ENCODE assay signal across 24 cellular contexts in genomic region chr3:141271279-141272033, GRCh38. TPM values are rescaled to one million over a fixed set of nuclear protein-coding genes. Genes with fewer than 3 reads are reported as not detected.
A peak's percentile ranks its signal among the peaks of the same experiment; 100 is the strongest.
DNase-seq lines count a peak whose midpoint lies in the region; ATAC-seq and TF ChIP-seq lines count a peak whose summit lies in the region.
"Had no signal": no experiment of that assay in that cellular context is flagged by ENCODE, and none has a peak within 500 bp of the region (broad histone marks: within the 10 kb centered on the region; RNA-seq: fewer than 3 reads in every experiment).

No MANE protein-coding gene starts in this region.

- H3K9me3 Mint-ChIP-seq in activated CD4-positive, alpha-beta memory T cell treated with anti-CD3 and anti-CD28 coated beads for 36 hours = no peaks in the 10 kb centered on the region
- H3K9me3 Mint-ChIP-seq: activated naive CD8-positive, alpha-beta T cell treated with anti-CD3 and anti-CD28 coated beads, Interleukin-2, amount 50 U/mL, for 24 hours; effector memory CD8-positive, alpha-beta T cell; H9; IgD-negative memory B cell; neural progenitor cell had no signal

- TF ChIP-seq POLR2A in spleen (IDR thresholded peaks at IDR 0.05) = no peak

- 79 to 94% (median 89%) methylated on average over 4 of the region's 4 CpGs for WGBS in spleen, 5 donors

- ATAC-seq in DND-41 (ENCODE audit: insufficient read depth, low read depth) (no peak), GM21423 (IDR thresholded peaks at IDR 0.05; ENCODE audit: unreplicated experiment) (no peak)
- ATAC-seq: activated naive CD8-positive, alpha-beta T cell treated with anti-CD3 and anti-CD28 coated beads, Interleukin-2, amount 50 U/mL, for 24 hours; effector memory CD8-positive, alpha-beta T cell; esophagus mucosa had no signal

- H3K27me3 ChIP-seq in DND-41 (ENCODE audit: insufficient read depth, low read length, poor library complexity) (no peaks in the 10 kb centered on the region), parathyroid adenoma (ENCODE audit: control insufficient read depth, insufficient read depth, low read length) (no peaks in the 10 kb centered on the region), spleen (replicated peaks in 1 of 7) (no peaks in the 10 kb centered on the region)
- H3K27me3 ChIP-seq: MG63, neural progenitor cell had no signal

- H3K4me1 Mint-ChIP-seq in activated CD4-positive, alpha-beta memory T cell treated with anti-CD3 and anti-CD28 coated beads for 36 hours (ENCODE audit: low read depth) = peaks cover 43% of the 10 kb centered on the region

- H3K36me3 ChIP-seq in DND-41 (ENCODE audit: insufficient read depth, low read length) (peaks cover 90% of the 10 kb centered on the region), parathyroid adenoma (ENCODE audit: control insufficient read depth, insufficient read depth, low read length) (no peaks in the 10 kb centered on the region), spleen (peaks cover 0 to 10% (median 0%) of the 10 kb centered on the region in 6 donors)
- H3K36me3 ChIP-seq: MG63, neural progenitor cell, WERI-Rb-1 had no signal

- H3K9me3 ChIP-seq in DND-41 (ENCODE audit: insufficient read depth, low read length, severe bottlenecking) (no peaks in the 10 kb centered on the region), parathyroid adenoma (ENCODE audit: control insufficient read depth, low read length) (no peaks in the 10 kb centered on the region), spleen (no peaks in the 10 kb centered on the region)
- H3K9me3 ChIP-seq: MG63, SK-N-SH had no signal

- H3K9ac ChIP-seq in DND-41 (ENCODE audit: low read depth, low read length) = no peak overlapping the region; the same call in 1 of the 2 replicates
- H3K9ac ChIP-seq in parathyroid adenoma = no peak overlapping the region
- H3K9ac ChIP-seq: neural progenitor cell, SK-N-SH had no signal

- CTCF ChIA-PET in activated CD4-positive, alpha-beta memory T cell treated with anti-CD3 and anti-CD28 coated beads for 36 hours (lab: Charles Lee) = interaction anchor here (1.3 to 2.2 kb wide), 2 partner anchors 8 to 39 kb away, joined by 3 to 16 read pairs; partner anchors contain the start of gene PXYLP1

- H3K36me3 Mint-ChIP-seq in activated CD4-positive, alpha-beta memory T cell treated with anti-CD3 and anti-CD28 coated beads for 36 hours = peaks cover 3% of the 10 kb centered on the region

- intact Hi-C loops in spleen (cut with DNase I; ENCODE audit: low total_unique reads) = no loop called here
- intact Hi-C loops in activated CD4-positive, alpha-beta memory T cell treated with anti-CD3 and anti-CD28 coated beads for 36 hours (cut with micrococcal nuclease) = no loop called here

- H3K27ac ChIP-seq in DND-41 (ENCODE audit: low read length) (peak overlapping the region; percentile 60), parathyroid adenoma (peak overlapping the region; percentile 92), spleen (no peak overlapping the region)
- H3K27ac ChIP-seq: neural progenitor cell, WERI-Rb-1 had no signal

- DNase-seq in DND-41 (no peak), NCI-H1092 treated with DMSO at 0.1 percent for 48 hours (lab: John Stamatoyannopoulos, UW) (peak; percentile 75), SHP77 treated with DMSO at 0.1 percent for 48 hours (lab: John Stamatoyannopoulos, UW) (peak; percentile 13), spleen (no peak)
- no peak for DNase-seq in activated CD4-positive, alpha-beta memory T cell treated with anti-CD3 and anti-CD28 coated beads for 36 hours
- DNase-seq: activated CD4-positive, alpha-beta T cell treated with anti-CD3 and anti-CD28 coated beads, Interleukin-2, amount 50 U/mL, for 1 hour; activated effector memory CD4-positive, alpha-beta T cell treated with anti-CD3 and anti-CD28 coated beads, Interleukin-2, amount 50 U/mL, for 16 hours; activated naive CD8-positive, alpha-beta T cell treated with anti-CD3 and anti-CD28 coated beads, Interleukin-2, amount 50 U/mL, for 24 hours; effector memory CD8-positive, alpha-beta T cell; foreskin melanocyte; H9; hippocampal formation; MG63; NCI-H187; NCI-H510A; SK-N-SH; stimulated activated CD4-positive, alpha-beta T cell treated with anti-CD3 and anti-CD28 coated beads, Interleukin-4, amount 100 ng/mL, for 24 hours; stimulated activated naive CD4-positive, alpha-beta T cell treated with Interleukin-2 at 50 U/mL for 16 hours; WERI-Rb-1 had no signal

- H3K79me2 ChIP-seq in DND-41 (ENCODE audit: insufficient read depth, low read length) (peaks cover 88% of the 10 kb centered on the region), parathyroid adenoma (peaks cover 4% of the 10 kb centered on the region)

- no peak overlapping the region for H3K4me2 ChIP-seq in DND-41 (ENCODE audit: insufficient read depth, low read length)
- H3K4me2 ChIP-seq in parathyroid adenoma (ENCODE audit: low read length) = no peak overlapping the region
- H3K4me2 ChIP-seq: neural progenitor cell, SK-N-SH had no signal

- TF ChIP-seq CTCF in DND-41 (IDR thresholded peaks at IDR 0.05; ENCODE audit: borderline replicate concordance, extremely low read depth, low read length, poor library complexity, severe bottlenecking) = no peak
- no peak for TF ChIP-seq CTCF in parathyroid adenoma (IDR thresholded peaks at IDR 0.05)
- no peak for TF ChIP-seq CTCF in spleen (IDR thresholded peaks at IDR 0.05 in 8 of 11, conservative IDR thresholded peaks at IDR 0.05 in 3 of 11)

- no peak overlapping the region for H3K4me3 Mint-ChIP-seq in activated CD4-positive, alpha-beta memory T cell treated with anti-CD3 and anti-CD28 coated beads for 36 hours
- H3K4me3 Mint-ChIP-seq: activated naive CD8-positive, alpha-beta T cell treated with anti-CD3 and anti-CD28 coated beads, Interleukin-2, amount 50 U/mL, for 24 hours; effector memory CD8-positive, alpha-beta T cell; H9; IgD-negative memory B cell; neural progenitor cell had no signal

- H4K20me1 ChIP-seq in DND-41 (ENCODE audit: insufficient read depth, low read length) = peaks cover 3% of the 10 kb centered on the region; the same call in 1 of the 2 replicates

- H3K27me3 Mint-ChIP-seq in activated CD4-positive, alpha-beta memory T cell treated with anti-CD3 and anti-CD28 coated beads for 36 hours = no peaks in the 10 kb centered on the region
- H3K27me3 Mint-ChIP-seq: activated naive CD8-positive, alpha-beta T cell treated with anti-CD3 and anti-CD28 coated beads, Interleukin-2, amount 50 U/mL, for 24 hours; effector memory CD8-positive, alpha-beta T cell had no signal

- H2AFZ ChIP-seq in DND-41 (ENCODE audit: low read depth, low read length) (no peak overlapping the region), parathyroid adenoma (no peak overlapping the region)
- H2AFZ ChIP-seq: neural progenitor cell had no signal

- no peak overlapping the region for H3K27ac Mint-ChIP-seq in activated CD4-positive, alpha-beta memory T cell treated with anti-CD3 and anti-CD28 coated beads for 36 hours
- H3K27ac Mint-ChIP-seq: activated naive CD8-positive, alpha-beta T cell treated with anti-CD3 and anti-CD28 coated beads, Interleukin-2, amount 50 U/mL, for 24 hours; effector memory CD8-positive, alpha-beta T cell; H9; IgD-negative memory B cell; neural progenitor cell had no signal

- POLR2A ChIA-PET in activated CD4-positive, alpha-beta memory T cell treated with anti-CD3 and anti-CD28 coated beads for 36 hours (lab: Charles Lee) = no interaction called here

- no peak overlapping the region for H3K4me3 ChIP-seq in DND-41 (ENCODE audit: low read depth in 1 of 2, low read length in 2 of 2)
- no peak overlapping the region for H3K4me3 ChIP-seq in parathyroid adenoma (ENCODE audit: low read depth, low read length)
- H3K4me3 ChIP-seq in spleen = no peak overlapping the region
- H3K4me3 ChIP-seq: MG63, neural progenitor cell had no signal

- H3K4me1 ChIP-seq in DND-41 (ENCODE audit: insufficient read depth, low read length) (peaks cover 88% of the 10 kb centered on the region), parathyroid adenoma (peaks cover 75% of the 10 kb centered on the region), spleen (peaks cover 0 to 37% (median 11%) of the 10 kb centered on the region in 6 donors)

RNA-seq across cellular contexts. Expression of gene PXYLP1, which starts 39.8 kb away (rescaled TPM):
- 10 to 100 TPM in 3 of 7 donors, 1 to 10 TPM in 4; 6.4 to 15.6 (median 9.5) TPM for total RNA-seq in spleen
- 1 to 10 TPM; 2.9 to 4.1 (median 3.0) TPM for polyA plus RNA-seq in spleen
- 10 to 100 TPM in 1 of 2 experiments, 1 to 10 TPM in 1; 9.0 to 11.6 TPM for total RNA-seq in activated CD4-positive, alpha-beta memory T cell treated with anti-CD3 and anti-CD28 coated beads for 36 hours

Comparison
In these comparisons a context has a peak if more than half of its experiments do, and no peak if none do; other contexts are left out.
1. DNase-seq: peak in NCI-H1092 treated with DMSO at 0.1 percent for 48 hours (single experiment) and SHP77 treated with DMSO at 0.1 percent for 48 hours (single experiment); none in DND-41 (single experiment), spleen (single experiment) and activated CD4-positive, alpha-beta memory T cell treated with anti-CD3 and anti-CD28 coated beads for 36 hours (single experiment).
2. H3K27ac ChIP-seq: peak in DND-41 (single experiment) and parathyroid adenoma (single experiment); none in spleen (0 of 8).